ENCODE assay signal across 27 cellular contexts in the genomic region with DNA sequence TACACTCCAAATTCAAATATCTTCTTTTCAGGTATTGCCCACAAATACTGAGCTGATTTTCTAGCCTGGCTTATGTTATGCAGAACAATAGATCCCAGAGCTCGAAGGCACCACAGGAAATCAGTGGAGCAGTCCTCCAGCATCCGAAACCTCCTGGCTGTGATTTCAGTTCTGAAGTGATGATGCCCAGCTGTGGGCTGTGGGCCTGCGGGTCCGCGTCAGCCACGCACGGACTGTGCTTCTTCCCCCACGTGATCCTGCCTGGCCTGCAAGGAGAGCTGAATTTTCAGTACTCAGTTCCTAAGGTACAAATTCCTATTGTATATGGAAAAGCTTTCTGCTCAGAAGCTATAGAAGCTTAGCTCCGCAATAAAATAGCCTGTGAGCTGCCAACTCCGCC.
"Had no signal": no experiment of that assay in that cellular context is flagged by ENCODE, and none has a peak within 500 bp of the region (broad histone marks: within the 10 kb centered on the region; RNA-seq: fewer than 3 reads in every experiment).

No MANE protein-coding gene starts in this region.

- H3K27ac ChIP-seq: coronary artery, parathyroid adenoma, prostate gland, right atrium auricular region, thyroid gland, vagina had no signal

- ATAC-seq: effector memory CD8-positive, alpha-beta T cell; left colon; left ventricle myocardium superior; naive thymus-derived CD4-positive, alpha-beta T cell; sciatic nerve had no signal

- DNase-seq: dermis blood vessel endothelial cell; effector memory CD8-positive, alpha-beta T cell; erythroblast; hypothalamus; immature natural killer cell; kidney glomerular epithelial cell; left colon; left ventricle myocardium superior; mesenchymal stem cell; midbrain; occipital lobe; stimulated activated CD4-positive, alpha-beta T cell treated with anti-CD3 and anti-CD28 coated beads, Interleukin-12 subunit alpha, Interleukin-12 subunit beta, amount 100 ng/mL, for 4 hours; stimulated activated CD4-positive, alpha-beta T cell treated with anti-CD3 and anti-CD28 coated beads, Interleukin-1b, Interleukin-23, amount 100 ng/mL, for 48 hours; stimulated activated CD4-positive, alpha-beta T cell treated with anti-CD3 and anti-CD28 coated beads, Interleukin-4, amount 100 ng/mL, for 1 hour; stimulated activated CD8-positive, alpha-beta memory T cell treated with anti-CD3 and anti-CD28 coated beads, Interleukin-4, amount 100 ng/mL, for 48 hours; stimulated activated naive CD4-positive, alpha-beta T cell; stimulated activated naive CD8-positive, alpha-beta T cell treated with anti-CD3 and anti-CD28 coated beads, Interleukin-15, amount 100 ng/mL, for 72 hours; thyroid gland; trophoblast cell had no signal

- H3K27ac Mint-ChIP-seq: effector memory CD8-positive, alpha-beta T cell; immature natural killer cell; naive thymus-derived CD4-positive, alpha-beta T cell; nephron; stimulated activated naive CD8-positive, alpha-beta T cell treated with anti-CD3 and anti-CD28 coated beads, Interleukin-15, amount 100 ng/mL, for 72 hours had no signal

- H3K4me3 Mint-ChIP-seq: effector memory CD8-positive, alpha-beta T cell; immature natural killer cell; naive thymus-derived CD4-positive, alpha-beta T cell; nephron; stimulated activated naive CD8-positive, alpha-beta T cell treated with anti-CD3 and anti-CD28 coated beads, Interleukin-15, amount 100 ng/mL, for 72 hours had no signal

- H3K4me1 Mint-ChIP-seq: immature natural killer cell; naive thymus-derived CD4-positive, alpha-beta T cell; nephron; stimulated activated naive CD8-positive, alpha-beta T cell treated with anti-CD3 and anti-CD28 coated beads, Interleukin-15, amount 100 ng/mL, for 72 hours had no signal
